Comparison of ENCODE assay signal across 15 cellular contexts in genomic region chr10:24590697-24591457, GRCh38.
DNase-seq lines count a peak whose midpoint lies in the region; ATAC-seq and TF ChIP-seq lines count a peak whose summit lies in the region.
"Had no signal": no experiment of that assay in that cellular context is flagged by ENCODE, and none has a peak within 500 bp of the region (broad histone marks: within the 10 kb centered on the region; RNA-seq: fewer than 3 reads in every experiment).

No MANE protein-coding gene starts in this region.

- no peaks in the 10 kb centered on the region for H3K27me3 Mint-ChIP-seq in activated CD8-positive, alpha-beta T cell treated with anti-CD3 and anti-CD28 coated beads for 36 hours
- no peaks in the 10 kb centered on the region for H3K27me3 Mint-ChIP-seq in activated CD8-positive, alpha-beta T cell treated with anti-CD3 and anti-CD28 coated beads, Interleukin-2, amount 10 ng/mL, durations not matched to agents 7 days and 5 days (ENCODE audit: low read depth)
- no peaks in the 10 kb centered on the region for H3K27me3 Mint-ChIP-seq in stimulated activated naive CD8-positive, alpha-beta T cell treated with anti-CD3 and anti-CD28 coated beads, Interleukin-15, amount 100 ng/mL, for 72 hours
- H3K27me3 Mint-ChIP-seq in T-cell: no peaks in the 10 kb centered on the region
- H3K27me3 Mint-ChIP-seq: B cell had no signal

- peaks cover 4% of the 10 kb centered on the region for H3K4me1 ChIP-seq in psoas muscle
- H3K4me1 ChIP-seq: BLaER1 treated with 17β-estradiol and CSF1 and Interleukin-3, amounts not matched to agents 10 nM and 100 nM; HAP-1 had no signal

- no peaks in the 10 kb centered on the region for H3K9me3 ChIP-seq in psoas muscle
- H3K9me3 ChIP-seq: BLaER1 treated with 17β-estradiol and CSF1 and Interleukin-3, amounts not matched to agents 10 nM and 100 nM; HAP-1 had no signal

- no peaks in the 10 kb centered on the region for H3K27me3 ChIP-seq in psoas muscle (ENCODE audit: insufficient read depth in 3 of 3, low read length in 2 of 3)
- H3K27me3 ChIP-seq: BLaER1 treated with 17β-estradiol and CSF1 and Interleukin-3, amounts not matched to agents 10 nM and 100 nM had no signal

- intact Hi-C loops in activated CD8-positive, alpha-beta T cell treated with anti-CD3 and anti-CD28 coated beads for 36 hours (cut with micrococcal nuclease): no loop called here
- intact Hi-C loops in psoas muscle (cut with DNase I): no loop called here

- no peak for TF ChIP-seq CTCF in activated CD8-positive, alpha-beta T cell treated with anti-CD3 and anti-CD28 coated beads for 36 hours (IDR thresholded peaks at IDR 0.05)
- TF ChIP-seq CTCF in psoas muscle (IDR thresholded peaks at IDR 0.05): no peak

- no peaks in the 10 kb centered on the region for H3K9me3 Mint-ChIP-seq in activated CD8-positive, alpha-beta T cell treated with anti-CD3 and anti-CD28 coated beads for 36 hours
- no peaks in the 10 kb centered on the region for H3K9me3 Mint-ChIP-seq in activated CD8-positive, alpha-beta T cell treated with anti-CD3 and anti-CD28 coated beads, Interleukin-2, amount 10 ng/mL, durations not matched to agents 7 days and 5 days (ENCODE audit: insufficient read depth)
- H3K9me3 Mint-ChIP-seq in stimulated activated naive CD8-positive, alpha-beta T cell treated with anti-CD3 and anti-CD28 coated beads, Interleukin-15, amount 100 ng/mL, for 72 hours: no peaks in the 10 kb centered on the region
- no peaks in the 10 kb centered on the region for H3K9me3 Mint-ChIP-seq in T-cell
- H3K9me3 Mint-ChIP-seq: CD8-positive, alpha-beta T cell had no signal

- peaks cover 3 to 99% of the 10 kb centered on the region in 2 donors for H3K36me3 ChIP-seq in psoas muscle (ENCODE audit: insufficient read depth in 1 of 2, low read depth in 1 of 2)

- H3K27ac Mint-ChIP-seq in activated CD8-positive, alpha-beta T cell treated with anti-CD3 and anti-CD28 coated beads for 36 hours: no peak overlapping the region
- H3K27ac Mint-ChIP-seq in activated CD8-positive, alpha-beta T cell treated with anti-CD3 and anti-CD28 coated beads, Interleukin-2, amount 10 ng/mL, durations not matched to agents 7 days and 5 days: no peak overlapping the region
- no peak overlapping the region for H3K27ac Mint-ChIP-seq in stimulated activated naive CD8-positive, alpha-beta T cell treated with anti-CD3 and anti-CD28 coated beads, Interleukin-15, amount 100 ng/mL, for 72 hours
- H3K27ac Mint-ChIP-seq in T-cell: no peak overlapping the region
- H3K27ac Mint-ChIP-seq: B cell; CD8-positive, alpha-beta T cell had no signal

- no peak for DNase-seq in activated CD8-positive, alpha-beta T cell treated with anti-CD3 and anti-CD28 coated beads for 36 hours
- no peak for DNase-seq in activated CD8-positive, alpha-beta T cell treated with anti-CD3 and anti-CD28 coated beads, Interleukin-2, amount 10 ng/mL, durations not matched to agents 7 days and 5 days
- no peak for DNase-seq in stimulated activated naive CD8-positive, alpha-beta T cell treated with anti-CD3 and anti-CD28 coated beads, Interleukin-15, Interleukin-2, amounts not matched to agents 100 U/mL and 50 U/mL, for 24 hours
- no peak for DNase-seq in stimulated activated naive CD8-positive, alpha-beta T cell treated with anti-CD3 and anti-CD28 coated beads, Interleukin-15, amount 100 ng/mL, for 72 hours
- DNase-seq in psoas muscle: no peak
- no peak for DNase-seq in T-cell
- DNase-seq in NCI-H187 treated with DMSO at 0.1 percent for 48 hours (lab: John Stamatoyannopoulos, UW): no peak
- DNase-seq: Calu3; CD8-positive, alpha-beta T cell; DMS79 treated with DMSO at 0.1 percent for 48 hours; GF-D8; GM23248 had no signal

- peak overlapping the region; percentile 26 for H3K27ac ChIP-seq in psoas muscle
- H3K27ac ChIP-seq: BLaER1 treated with 17β-estradiol and CSF1 and Interleukin-3, amounts not matched to agents 10 nM and 100 nM; GM23248 had no signal

- CTCF ChIA-PET in activated CD8-positive, alpha-beta T cell treated with anti-CD3 and anti-CD28 coated beads for 36 hours (lab: Charles Lee): no interaction called here
- CTCF ChIA-PET in activated CD8-positive, alpha-beta T cell treated with anti-CD3 and anti-CD28 coated beads, Interleukin-2, amount 10 ng/mL, durations not matched to agents 7 days and 5 days (lab: Charles Lee): no interaction called here
- CTCF ChIA-PET in T-cell (lab: Charles Lee): no interaction called here

- peaks cover 26% of the 10 kb centered on the region for H3K36me3 Mint-ChIP-seq in activated CD8-positive, alpha-beta T cell treated with anti-CD3 and anti-CD28 coated beads for 36 hours (ENCODE audit: low read depth)
- peaks cover 45% of the 10 kb centered on the region for H3K36me3 Mint-ChIP-seq in activated CD8-positive, alpha-beta T cell treated with anti-CD3 and anti-CD28 coated beads, Interleukin-2, amount 10 ng/mL, durations not matched to agents 7 days and 5 days (ENCODE audit: low read depth)
- H3K36me3 Mint-ChIP-seq in T-cell: peaks cover 76% of the 10 kb centered on the region

- POLR2A ChIA-PET in activated CD8-positive, alpha-beta T cell treated with anti-CD3 and anti-CD28 coated beads for 36 hours (lab: Charles Lee): no interaction called here
- POLR2A ChIA-PET in activated CD8-positive, alpha-beta T cell treated with anti-CD3 and anti-CD28 coated beads, Interleukin-2, amount 10 ng/mL, durations not matched to agents 7 days and 5 days (lab: Charles Lee): no interaction called here
- POLR2A ChIA-PET in T-cell (lab: Charles Lee): no interaction called here

- H3K4me3 Mint-ChIP-seq in activated CD8-positive, alpha-beta T cell treated with anti-CD3 and anti-CD28 coated beads for 36 hours: no peak overlapping the region
- H3K4me3 Mint-ChIP-seq in activated CD8-positive, alpha-beta T cell treated with anti-CD3 and anti-CD28 coated beads, Interleukin-2, amount 10 ng/mL, durations not matched to agents 7 days and 5 days: no peak overlapping the region
- no peak overlapping the region for H3K4me3 Mint-ChIP-seq in stimulated activated naive CD8-positive, alpha-beta T cell treated with anti-CD3 and anti-CD28 coated beads, Interleukin-15, amount 100 ng/mL, for 72 hours
- no peak overlapping the region for H3K4me3 Mint-ChIP-seq in T-cell
- H3K4me3 Mint-ChIP-seq: B cell; CD8-positive, alpha-beta T cell had no signal

- H3K4me3 ChIP-seq in psoas muscle: no peak overlapping the region
- H3K4me3 ChIP-seq: BLaER1 treated with 17β-estradiol and CSF1 and Interleukin-3, amounts not matched to agents 10 nM and 100 nM; GM23248; HAP-1 had no signal

- H3K4me1 Mint-ChIP-seq in activated CD8-positive, alpha-beta T cell treated with anti-CD3 and anti-CD28 coated beads for 36 hours (ENCODE audit: low read depth): peaks cover 3% of the 10 kb centered on the region
- H3K4me1 Mint-ChIP-seq in activated CD8-positive, alpha-beta T cell treated with anti-CD3 and anti-CD28 coated beads, Interleukin-2, amount 10 ng/mL, durations not matched to agents 7 days and 5 days (ENCODE audit: low read depth): no peaks in the 10 kb centered on the region
- no peaks in the 10 kb centered on the region for H3K4me1 Mint-ChIP-seq in stimulated activated naive CD8-positive, alpha-beta T cell treated with anti-CD3 and anti-CD28 coated beads, Interleukin-15, amount 100 ng/mL, for 72 hours
- peaks cover 0 to 4% (median 0%) of the 10 kb centered on the region in 3 donors for H3K4me1 Mint-ChIP-seq in T-cell
- H3K4me1 Mint-ChIP-seq: B cell had no signal

- peak; percentile 37 for ATAC-seq in activated CD8-positive, alpha-beta T cell treated with anti-CD3 and anti-CD28 coated beads for 36 hours
- no peak for ATAC-seq in activated CD8-positive, alpha-beta T cell treated with anti-CD3 and anti-CD28 coated beads, Interleukin-2, amount 10 ng/mL, durations not matched to agents 7 days and 5 days
- ATAC-seq in stimulated activated naive CD8-positive, alpha-beta T cell treated with anti-CD3 and anti-CD28 coated beads, Interleukin-15, Interleukin-2, amounts not matched to agents 100 U/mL and 50 U/mL, for 24 hours: peak; percentile 46
- no peak for ATAC-seq in stimulated activated naive CD8-positive, alpha-beta T cell treated with anti-CD3 and anti-CD28 coated beads, Interleukin-15, amount 100 ng/mL, for 72 hours
- ATAC-seq in psoas muscle (peak; percentile 83 to 95 (median 87)), T-cell (replicated peaks in 1 of 4) (no peak)
- ATAC-seq: CD8-positive, alpha-beta T cell had no signal

Comparison
In these comparisons a context has a peak if more than half of its experiments do, and no peak if none do; other contexts are left out.
1. ATAC-seq: peak in activated CD8-positive, alpha-beta T cell treated with anti-CD3 and anti-CD28 coated beads for 36 hours (single experiment), stimulated activated naive CD8-positive, alpha-beta T cell treated with anti-CD3 and anti-CD28 coated beads, Interleukin-15, Interleukin-2, amounts not matched to agents 100 U/mL and 50 U/mL, for 24 hours (single experiment) and psoas muscle (4 of 4); none in activated CD8-positive, alpha-beta T cell treated with anti-CD3 and anti-CD28 coated beads, Interleukin-2, amount 10 ng/mL, durations not matched to agents 7 days and 5 days (single experiment), stimulated activated naive CD8-positive, alpha-beta T cell treated with anti-CD3 and anti-CD28 coated beads, Interleukin-15, amount 100 ng/mL, for 72 hours (single experiment) and T-cell (0 of 4).